ENCODE assay signal across 11 cellular contexts in the genomic region with DNA sequence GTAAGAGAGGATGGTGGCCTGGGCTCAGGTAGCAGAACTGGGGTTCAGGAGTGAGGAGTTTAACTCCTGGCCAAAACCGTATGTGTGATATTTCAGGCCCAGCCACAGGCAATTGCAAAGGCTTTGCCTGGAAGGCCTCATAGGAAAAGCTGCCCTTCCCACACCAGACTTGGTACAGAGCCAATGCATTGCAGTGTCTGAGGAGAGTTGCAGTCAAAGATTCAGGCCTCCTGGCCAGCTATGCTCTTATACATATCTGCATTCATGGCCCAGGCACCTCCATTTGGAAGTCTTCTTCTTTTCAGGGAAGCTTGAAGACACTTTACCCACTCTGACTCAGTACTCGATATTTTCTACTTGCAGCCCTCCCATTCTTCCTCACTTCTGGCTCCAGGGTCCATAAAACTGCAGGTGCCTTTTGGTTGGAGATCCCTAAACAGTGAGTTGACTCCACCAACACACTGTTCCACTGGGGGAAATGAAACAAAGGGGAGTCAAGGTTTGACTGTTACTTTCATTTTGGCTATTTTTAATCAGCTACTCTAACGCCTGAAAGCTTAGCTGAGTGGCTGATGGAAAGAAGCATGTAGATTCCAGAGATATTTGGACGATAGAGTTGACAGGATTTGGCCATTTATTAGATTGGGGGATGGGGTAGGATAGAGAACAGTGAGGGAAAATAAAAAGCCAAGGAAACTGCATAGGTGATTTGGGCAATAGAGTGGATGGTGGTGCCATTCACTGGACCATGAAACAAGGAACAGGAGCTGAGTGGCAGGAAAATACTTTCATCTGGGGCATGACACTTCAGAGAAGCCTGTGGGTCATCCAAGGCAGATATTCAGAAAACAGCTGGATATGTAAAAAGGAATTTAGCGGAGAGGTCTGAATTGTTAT. TPM values are rescaled to one million over a fixed set of nuclear protein-coding genes. Genes with fewer than 3 reads are reported as not detected.
DNase-seq lines count a peak whose midpoint lies in the region; ATAC-seq and TF ChIP-seq lines count a peak whose summit lies in the region.
"Had no signal": no experiment of that assay in that cellular context is flagged by ENCODE, and none has a peak within 500 bp of the region (broad histone marks: within the 10 kb centered on the region; RNA-seq: fewer than 3 reads in every experiment).

No MANE protein-coding gene starts in this region.

- no peaks in the 10 kb centered on the region for H3K79me2 ChIP-seq in OCI-LY3 (ENCODE audit: low read length)

- no peak overlapping the region for H3K27ac ChIP-seq in OCI-LY3 (ENCODE audit: low read length)
- no peak overlapping the region for H3K27ac ChIP-seq in stomach

- no peaks in the 10 kb centered on the region for H4K20me1 ChIP-seq in OCI-LY3 (ENCODE audit: insufficient read depth, low read length)

- no peak overlapping the region for H3K9ac ChIP-seq in OCI-LY3 (ENCODE audit: low read length)

- H3K27me3 ChIP-seq in OCI-LY3 (ENCODE audit: low read depth, low read length), result no peaks in the 10 kb centered on the region
- no peaks in the 10 kb centered on the region for H3K27me3 ChIP-seq in stomach

- no peaks in the 10 kb centered on the region for H3K9me3 Mint-ChIP-seq in activated CD8-positive, alpha-beta T cell treated with anti-CD3 and anti-CD28 coated beads for 36 hours

- peaks cover 17% of the 10 kb centered on the region for H3K27me3 Mint-ChIP-seq in activated CD8-positive, alpha-beta T cell treated with anti-CD3 and anti-CD28 coated beads for 36 hours

- intact Hi-C loops in stomach (cut with DNase I; ENCODE audit: low total_unique reads), result no loop called here
- intact Hi-C loops in activated CD8-positive, alpha-beta T cell treated with anti-CD3 and anti-CD28 coated beads for 36 hours (cut with micrococcal nuclease), result no loop called here

- no peak for TF ChIP-seq CTCF in OCI-LY3 (IDR thresholded peaks at IDR 0.05; ENCODE audit: low read depth, low read length)
- TF ChIP-seq CTCF in stomach (IDR thresholded peaks at IDR 0.05), result no peak
- TF ChIP-seq CTCF in activated CD8-positive, alpha-beta T cell treated with anti-CD3 and anti-CD28 coated beads for 36 hours (IDR thresholded peaks at IDR 0.05), result no peak

- H3K4me1 ChIP-seq in OCI-LY3 (ENCODE audit: low read length) (peaks cover 29% of the 10 kb centered on the region), stomach (peaks cover 4 to 16% (median 11%) of the 10 kb centered on the region in 4 donors)

- no peak overlapping the region for H3K27ac Mint-ChIP-seq in activated CD8-positive, alpha-beta T cell treated with anti-CD3 and anti-CD28 coated beads for 36 hours

- ATAC-seq in GM19035 (IDR thresholded peaks at IDR 0.05; ENCODE audit: unreplicated experiment) (peak; percentile 97), HG02763 (IDR thresholded peaks at IDR 0.05; ENCODE audit: unreplicated experiment) (peak; percentile 97)
- ATAC-seq in activated CD8-positive, alpha-beta T cell treated with anti-CD3 and anti-CD28 coated beads for 36 hours, result no peak

- POLR2A ChIA-PET in activated CD8-positive, alpha-beta T cell treated with anti-CD3 and anti-CD28 coated beads for 36 hours (lab: Charles Lee), result no interaction called here

- H3K36me3 ChIP-seq in OCI-LY3 (replicated peaks; ENCODE audit: low read depth, low read length), result no peaks in the 10 kb centered on the region
- no peaks in the 10 kb centered on the region for H3K36me3 ChIP-seq in stomach

- peak overlapping the region; percentile 78 for H3K4me2 ChIP-seq in OCI-LY3 (ENCODE audit: low read length)

- peak overlapping the region; percentile 48 for H3K4me3 ChIP-seq in OCI-LY3 (ENCODE audit: low read length)
- H3K4me3 ChIP-seq in stomach, result no peak overlapping the region

- no peak overlapping the region for H2AFZ ChIP-seq in OCI-LY3 (ENCODE audit: low read depth, low read length)

- no peaks in the 10 kb centered on the region for H3K36me3 Mint-ChIP-seq in activated CD8-positive, alpha-beta T cell treated with anti-CD3 and anti-CD28 coated beads for 36 hours (ENCODE audit: low read depth)

- H3K9me3 ChIP-seq in OCI-LY3 (ENCODE audit: insufficient read depth, low read length) (no peaks in the 10 kb centered on the region), stomach (no peaks in the 10 kb centered on the region)

- 44 to 67% (median 51%) methylated on average over 5 of the region's 5 CpGs for WGBS in stomach, 5 donors

- no peak for TF ChIP-seq EP300 in stomach (IDR thresholded peaks at IDR 0.05)

- H3K4me1 Mint-ChIP-seq in activated CD8-positive, alpha-beta T cell treated with anti-CD3 and anti-CD28 coated beads for 36 hours (ENCODE audit: low read depth), result no peaks in the 10 kb centered on the region

- DNase-seq in stomach, result peak; percentile 31
- DNase-seq in SIG-M5 treated with dmso at 0.1 percent for 504 hours (lab: John Stamatoyannopoulos, UW; ENCODE audit: unreplicated experiment), result no peak
- no peak for DNase-seq in activated CD8-positive, alpha-beta T cell treated with anti-CD3 and anti-CD28 coated beads for 36 hours
- no peak for DNase-seq in activated T-cell treated with anti-CD3 and anti-CD28 coated beads for 4 hours
- DNase-seq in putamen (ENCODE audit: low spot score), result no peak
- DNase-seq: activated naive CD4-positive, alpha-beta T cell; H7; stimulated activated CD4-positive, alpha-beta T cell treated with anti-CD3 and anti-CD28 coated beads, Interleukin-15, amount 100 ng/mL, for 24 hours had no signal

- CTCF ChIA-PET in activated CD8-positive, alpha-beta T cell treated with anti-CD3 and anti-CD28 coated beads for 36 hours (lab: Charles Lee), result interaction anchor here (1.3 kb wide), 1 partner anchor 298 kb away, joined by 5 read pairs; no protein-coding TSS in a partner anchor

- no peak overlapping the region for H3K4me3 Mint-ChIP-seq in activated CD8-positive, alpha-beta T cell treated with anti-CD3 and anti-CD28 coated beads for 36 hours

- no peak for TF ChIP-seq POLR2A in stomach (IDR thresholded peaks at IDR 0.05)

RNA-seq across cellular contexts. Expression of gene IL33, which starts 30.6 kb away (rescaled TPM):
- 100 to 1,000 TPM in 1 of 5 donors, 10 to 100 TPM in 3, 1 to 10 TPM in 1; 2.9 to 189 (median 25.9) TPM for total RNA-seq in stomach
- 10 to 100 TPM; 19.5 to 47.5 (median 27.6) TPM for polyA plus RNA-seq in stomach
- total RNA-seq in activated CD8-positive, alpha-beta T cell treated with anti-CD3 and anti-CD28 coated beads for 36 hours, result not detected
